Comparison of ENCODE assay signal across 1 cellular context in genomic region chr1:33021567-33022431, GRCh38.
TF ChIP-seq lines count a peak whose summit lies in the region.

No MANE protein-coding gene starts in this region.

TF ChIP-seq in HEK293, 187 proteins besides CTCF, POLR2A, EP300 and RAD21:
- TF ChIP-seq ZNF362 (tag by site-specific recombination; IDR thresholded peaks at IDR 0.05) (0 out of 2 replicates have a peak, but pooled peaks have one; percentile 27), ZNF211 (tag by site-specific recombination; IDR thresholded peaks at IDR 0.05; ENCODE audit: low read depth) (no peak)
